Comparison of ENCODE assay signal across 7 cellular contexts in genomic region chr19:1859319-1859718, GRCh38. TPM values are rescaled to one million over a fixed set of nuclear protein-coding genes. Genes with fewer than 3 reads are reported as not detected.
DNase-seq lines count a peak whose midpoint lies in the region; ATAC-seq, FAIRE-seq and TF ChIP-seq lines count a peak whose summit lies in the region.
"Had no signal": no experiment of that assay in that cellular context is flagged by ENCODE, and none has a peak within 500 bp of the region (broad histone marks: within the 10 kb centered on the region; RNA-seq: fewer than 3 reads in every experiment).

No MANE protein-coding gene starts in this region.

- H4K20me1 ChIP-seq in SK-N-SH (ENCODE audit: insufficient read depth): peaks cover 80% of the 10 kb centered on the region

- H3K79me2 ChIP-seq in SK-N-SH (ENCODE audit: insufficient read depth): peaks cover 87% of the 10 kb centered on the region

- H3K4me1 ChIP-seq in SK-N-SH (ENCODE audit: control insufficient read depth in 1 of 2, insufficient read depth in 2 of 2, low read depth in 1 of 2, low read length in 1 of 2) (peaks cover 37 to 65% of the 10 kb centered on the region in 2 experiments; a peak in 3 of 4 replicates), small intestine (ENCODE audit: control insufficient read depth in 2 of 2, insufficient read depth in 1 of 2, low read depth in 1 of 2, low read length in 1 of 2) (peaks cover 24 to 34% of the 10 kb centered on the region in 2 donors)

- no peak for FAIRE-seq in small intestine (lab: Jason Lieb, UNC)

- H3K4me3 ChIP-seq in SK-N-SH (ENCODE audit: low read depth in 2 of 2, low read length in 1 of 2) (no peak overlapping the region), small intestine (ENCODE audit: low read depth in 1 of 2, low read length in 2 of 2) (no peak overlapping the region)

- no peak overlapping the region for H3K9ac ChIP-seq in SK-N-SH

- H2AFZ ChIP-seq in SK-N-SH (ENCODE audit: low read depth): no peak overlapping the region

- H3K9me3 ChIP-seq in SK-N-SH (no peaks in the 10 kb centered on the region), small intestine (ENCODE audit: control insufficient read depth, low read depth) (no peaks in the 10 kb centered on the region)
- H3K9me3 ChIP-seq: vagina had no signal

- no peak overlapping the region; a peak in 1 of 4 replicates for H3K27ac ChIP-seq in SK-N-SH (ENCODE audit: low read depth in 2 of 2, low read length in 1 of 2)
- peak overlapping the region; percentile 59 for H3K27ac ChIP-seq in caudate nucleus (ENCODE audit: low read depth, low read length)
- peak overlapping the region; percentile 24 to 98 for H3K27ac ChIP-seq in small intestine (ENCODE audit: low read depth in 1 of 2, low read length in 1 of 2)
- H3K27ac ChIP-seq: vagina had no signal

- H3K4me2 ChIP-seq in SK-N-SH: peak overlapping the region; percentile 98; the same call in 1 of the 2 replicates

- TF ChIP-seq EP300 in SK-N-SH (IDR thresholded peaks at IDR 0.05; ENCODE audit: borderline replicate concordance in 1 of 2, low read depth in 1 of 2, low read length in 1 of 2): no peak

- H3F3A ChIP-seq in SK-N-SH (replicated peaks; ENCODE audit: insufficient read depth): peaks cover 12% of the 10 kb centered on the region

- H3K36me3 ChIP-seq in SK-N-SH (replicated peaks in 1 of 2; ENCODE audit: control insufficient read depth in 1 of 2, insufficient read depth in 2 of 2, low read length in 1 of 2): no peaks in the 10 kb centered on the region
- no peaks in the 10 kb centered on the region for H3K36me3 ChIP-seq in small intestine (ENCODE audit: control insufficient read depth in 2 of 2, insufficient read depth in 2 of 2, low read length in 2 of 2)
- H3K36me3 ChIP-seq: vagina had no signal

- ATAC-seq in SK-N-SH treated with all-trans-retinoic acid at 6 μM for 48 hours: no peak
- no peak for ATAC-seq in GM18520 (IDR thresholded peaks at IDR 0.05; ENCODE audit: unreplicated experiment)

- H3K27me3 ChIP-seq in SK-N-SH (ENCODE audit: insufficient read depth) (no peaks in the 10 kb centered on the region), small intestine (ENCODE audit: control insufficient read depth in 2 of 2, insufficient read depth in 2 of 2, low read length in 2 of 2) (no peaks in the 10 kb centered on the region)
- H3K27me3 ChIP-seq: vagina had no signal

- no peak for TF ChIP-seq RAD21 in SK-N-SH (IDR thresholded peaks at IDR 0.05; ENCODE audit: low read length)

- no peak for TF ChIP-seq CTCF in SK-N-SH (IDR thresholded peaks at IDR 0.05)

- H3K9me2 ChIP-seq in SK-N-SH: no peaks in the 10 kb centered on the region

- CTCF ChIA-PET in SK-N-SH (lab: Yijun Ruan, JAX): interaction anchor here (1.5 to 2.8 kb wide), 2 partner anchors 10 to 21 kb away, joined by 7 to 15 read pairs; partner anchors contain the start of gene REXO1
- CTCF ChIA-PET in HEK293T (lab: Yijun Ruan, JAX): no interaction called here

- POLR2A ChIA-PET in SK-N-SH (lab: Yijun Ruan, JAX): no interaction called here
- POLR2A ChIA-PET in HEK293T (lab: Yijun Ruan, JAX): no interaction called here

- 81% methylated on average over 13 of the region's 14 CpGs for WGBS in SK-N-SH (ENCODE audit: low lambda C conversion rate)
- 16 to 46% (median 32%) methylated on average over 13 to 14 of the region's 14 CpGs for WGBS in small intestine, 3 donors

- DNase-seq in SK-N-SH (no peak), caudate nucleus (lab: John Stamatoyannopoulos, UW) (peak in 15 of 61 donors; percentile 21 to 67 (median 32)), small intestine (peak; percentile 31), HEK293T (ENCODE audit: extremely low spot score) (no peak)

TF ChIP-seq in SK-N-SH, 30 proteins besides CTCF, POLR2A, EP300 and RAD21 (continues in another document):
- TF ChIP-seq CHD2 (IDR thresholded peaks at IDR 0.05; ENCODE audit: low read length, partially characterized antibody): no peak
- TF ChIP-seq TAF1 (IDR thresholded peaks at IDR 0.05; ENCODE audit: borderline replicate concordance, low read depth, low read length): no peak
- TF ChIP-seq USF2 (IDR thresholded peaks at IDR 0.05; ENCODE audit: borderline replicate concordance, low read depth, low read length): no peak

TF ChIP-seq in SK-N-SH treated with all-trans-retinoic acid at 6 μM for 48 hours, 23 proteins besides CTCF, POLR2A, EP300 and RAD21:
- TF ChIP-seq ZC3H10 (CRISPR knock-in tag; IDR thresholded peaks at IDR 0.05): no peak
- no peak for TF ChIP-seq PATZ1 (CRISPR knock-in tag; IDR thresholded peaks at IDR 0.05; ENCODE audit: borderline replicate concordance)
TF ChIP-seq in SK-N-SH treated with all-trans-retinoic acid at 6 μM for 48 hours: peak in this region for 0.

TF ChIP-seq in HEK293T, 16 proteins besides CTCF, POLR2A, EP300 and RAD21:
- TF ChIP-seq FOXK2 (IDR thresholded peaks at IDR 0.05): no peak
- no peak for TF ChIP-seq SP1 (IDR thresholded peaks at IDR 0.05)
- no peak for TF ChIP-seq ARNT (IDR thresholded peaks at IDR 0.05)
- TF ChIP-seq CTBP1 (IDR thresholded peaks at IDR 0.05; ENCODE audit: borderline replicate concordance): no peak
- no peak for TF ChIP-seq SUZ12 (IDR thresholded peaks at IDR 0.05)
- TF ChIP-seq TARDBP (IDR thresholded peaks at IDR 0.05): no peak
- TF ChIP-seq FOXM1 (IDR thresholded peaks at IDR 0.05; ENCODE audit: borderline replicate concordance): no peak
- no peak for TF ChIP-seq ELF4 (IDR thresholded peaks at IDR 0.05)

RNA-seq across cellular contexts. Expression of gene KLF16, which starts 4.1 kb away (rescaled TPM):
- polyA plus RNA-seq in SK-N-SH (2012; rRNA removed) (11.3 and 16.1 TPM in 2 replicates), small intestine (10 to 100 TPM in 2 of 3 donors, 1 to 10 TPM in 1; 7.8 to 14.6 (median 13.3) TPM)
- 11.6 and 17.8 TPM in 2 replicates for polyA plus RNA-seq in SK-N-SH (2012; cell fraction: cytosol; rRNA removed)
- 28.7 and 43.5 TPM in 2 replicates for polyA plus RNA-seq in SK-N-SH (2012; cell fraction: nucleus; rRNA removed)

RNA-seq across cellular contexts. Expression of gene REXO1, which starts 11.0 kb away (rescaled TPM):
- polyA plus RNA-seq in SK-N-SH (2012; rRNA removed): 9.0 and 18.8 TPM in 2 replicates
- polyA plus RNA-seq in SK-N-SH (2012; cell fraction: cytosol; rRNA removed): 7.1 and 12.6 TPM in 2 replicates
- polyA plus RNA-seq in SK-N-SH (2012; cell fraction: nucleus; rRNA removed): 87.2 and 224 TPM in 2 replicates
- 10 to 100 TPM; 18.4 to 31.8 (median 22.7) TPM for polyA plus RNA-seq in small intestine

RNA-seq across cellular contexts. Expression of gene ABHD17A, which starts 26.0 kb away (rescaled TPM):
- polyA plus RNA-seq in SK-N-SH (2012; rRNA removed) (61.1 and 69.1 TPM in 2 replicates), small intestine (10 to 100 TPM; 52.6 to 79.6 (median 71.3) TPM)
- polyA plus RNA-seq in SK-N-SH (2012; cell fraction: cytosol; rRNA removed): 25.5 and 46.5 TPM in 2 replicates
- 86.6 and 88.2 TPM in 2 replicates for polyA plus RNA-seq in SK-N-SH (2012; cell fraction: nucleus; rRNA removed)

RNA-seq across cellular contexts. Expression of gene ADAT3, which starts 45.9 kb away (rescaled TPM):
- polyA plus RNA-seq in SK-N-SH (2012; rRNA removed): 1.7 and 2.8 TPM in 2 replicates
- 1.3 and 2.1 TPM in 2 replicates for polyA plus RNA-seq in SK-N-SH (2012; cell fraction: cytosol; rRNA removed)
- polyA plus RNA-seq in SK-N-SH (2012; cell fraction: nucleus; rRNA removed): 7.3 and 12.1 TPM in 2 replicates
- 10 to 100 TPM; 10.4 to 38.1 (median 35.8) TPM for polyA plus RNA-seq in small intestine

RNA-seq across cellular contexts. Expression of gene SCAMP4, which starts 45.9 kb away (rescaled TPM):
- polyA plus RNA-seq in SK-N-SH (2012; rRNA removed) (11.8 and 30.0 TPM in 2 replicates), small intestine (10 to 100 TPM; 31.3 to 39.4 (median 36.9) TPM)
- polyA plus RNA-seq in SK-N-SH (2012; cell fraction: cytosol; rRNA removed): 16.4 and 28.2 TPM in 2 replicates
- 67.1 and 70.7 TPM in 2 replicates for polyA plus RNA-seq in SK-N-SH (2012; cell fraction: nucleus; rRNA removed)

Comparison
In these comparisons a context has a peak if more than half of its experiments do, and no peak if none do; other contexts are left out.
1. H3K27ac ChIP-seq: peak in caudate nucleus (single experiment) and small intestine (2 of 2); none in SK-N-SH (0 of 2).